ENCODE assay signal across 20 cellular contexts in genomic region chr1:39652105-39652504, GRCh38. TPM values are rescaled to one million over a fixed set of nuclear protein-coding genes. Genes with fewer than 3 reads are reported as not detected.
"Had no signal": no experiment of that assay in that cellular context is flagged by ENCODE, and none has a peak within 500 bp of the region (broad histone marks: within the 10 kb centered on the region; RNA-seq: fewer than 3 reads in every experiment).

No MANE protein-coding gene starts in this region.

- H3K9me3 ChIP-seq: SK-N-SH, transverse colon had no signal

- H3K9me3 Mint-ChIP-seq: activated CD4-positive, alpha-beta memory T cell treated with anti-CD3 and anti-CD28 coated beads, Interleukin-2, amount 10 ng/mL, durations not matched to agents 7 days and 5 days; activated T-cell treated with anti-CD3 and anti-CD28 coated beads, Interleukin-2, amount 50 U/mL, for 4 hours; dendritic cell treated with granulocyte-macrophage colony-stimulating factor and Interleukin-4, amounts not matched to agents 40 ng/mL and 50 ng/mL, for 4 days; effector memory CD8-positive, alpha-beta T cell; nephron progenitor cell; stimulated activated effector memory CD8-positive, alpha-beta T cell treated with anti-CD3 and anti-CD28 coated beads, Interleukin-12 subunit alpha, Interleukin-12 subunit beta, amount 100 ng/mL, for 72 hours had no signal

- DNase-seq: activated CD4-positive, alpha-beta memory T cell treated with anti-CD3 and anti-CD28 coated beads, Interleukin-2, amount 10 ng/mL, durations not matched to agents 7 days and 5 days; activated CD4-positive, alpha-beta T cell treated with anti-CD3 and anti-CD28 coated beads for 4 hours; activated gamma-delta T cell; activated T-cell treated with anti-CD3 and anti-CD28 coated beads, Interleukin-2, amount 50 U/mL, for 4 hours; amniotic stem cell; brain microvascular endothelial cell; effector memory CD8-positive, alpha-beta T cell; hippocampal formation; mesendoderm; nephron progenitor cell; SHP77; SK-N-SH; transverse colon had no signal

- H3K27ac Mint-ChIP-seq: activated CD4-positive, alpha-beta memory T cell treated with anti-CD3 and anti-CD28 coated beads, Interleukin-2, amount 10 ng/mL, durations not matched to agents 7 days and 5 days; activated naive CD8-positive, alpha-beta T cell; dendritic cell treated with granulocyte-macrophage colony-stimulating factor and Interleukin-4, amounts not matched to agents 40 ng/mL and 50 ng/mL, for 4 days; effector memory CD8-positive, alpha-beta T cell; nephron progenitor cell had no signal

- H3K4me3 Mint-ChIP-seq: activated CD4-positive, alpha-beta memory T cell treated with anti-CD3 and anti-CD28 coated beads, Interleukin-2, amount 10 ng/mL, durations not matched to agents 7 days and 5 days; activated naive CD8-positive, alpha-beta T cell; activated T-cell treated with anti-CD3 and anti-CD28 coated beads, Interleukin-2, amount 50 U/mL, for 4 hours; dendritic cell treated with granulocyte-macrophage colony-stimulating factor and Interleukin-4, amounts not matched to agents 40 ng/mL and 50 ng/mL, for 4 days; effector memory CD8-positive, alpha-beta T cell; nephron progenitor cell; stimulated activated effector memory CD8-positive, alpha-beta T cell treated with anti-CD3 and anti-CD28 coated beads, Interleukin-12 subunit alpha, Interleukin-12 subunit beta, amount 100 ng/mL, for 72 hours had no signal

- H3K36me3 ChIP-seq: brain microvascular endothelial cell, transverse colon had no signal

- H3K4me3 ChIP-seq: transverse colon had no signal

- H3K27ac ChIP-seq: brain microvascular endothelial cell, transverse colon had no signal

- H3K36me3 Mint-ChIP-seq: activated naive CD8-positive, alpha-beta T cell; stimulated activated effector memory CD8-positive, alpha-beta T cell treated with anti-CD3 and anti-CD28 coated beads, Interleukin-12 subunit alpha, Interleukin-12 subunit beta, amount 100 ng/mL, for 72 hours had no signal

- H3K27me3 ChIP-seq: brain microvascular endothelial cell had no signal

- ATAC-seq: activated T-cell treated with anti-CD3 and anti-CD28 coated beads, Interleukin-2, amount 50 U/mL, for 4 hours; effector memory CD8-positive, alpha-beta T cell; stimulated activated effector memory CD8-positive, alpha-beta T cell treated with anti-CD3 and anti-CD28 coated beads, Interleukin-12 subunit alpha, Interleukin-12 subunit beta, amount 100 ng/mL, for 72 hours had no signal

RNA-seq across cellular contexts. Expression of gene HEYL, which starts 12.7 kb away (rescaled TPM):
- total RNA-seq: activated CD4-positive, alpha-beta memory T cell treated with anti-CD3 and anti-CD28 coated beads, Interleukin-2, amount 10 ng/mL, durations not matched to agents 7 days and 5 days; T-helper 1 cell treated with Interleukin-12 subunit alpha and Interleukin-12 subunit beta and Interleukin-4 antibody, amounts not matched to agents 30 ng/mL and 1 ng/mL, for 36 hours had no signal
- polyA plus RNA-seq: keratinocyte, SK-N-SH had no signal

RNA-seq across cellular contexts. Expression of gene NT5C1A, which starts 19.8 kb away (rescaled TPM):
- total RNA-seq: activated CD4-positive, alpha-beta memory T cell treated with anti-CD3 and anti-CD28 coated beads, Interleukin-2, amount 10 ng/mL, durations not matched to agents 7 days and 5 days; activated T-cell treated with anti-CD3 and anti-CD28 coated beads, Interleukin-2, amount 50 U/mL, for 4 hours; osteocyte; transverse colon had no signal
- polyA plus RNA-seq: keratinocyte had no signal

RNA-seq across cellular contexts. Expression of gene HPCAL4, which starts 39.1 kb away (rescaled TPM):
- total RNA-seq: liver, osteocyte had no signal
- polyA plus RNA-seq: keratinocyte, liver had no signal
